13 cellular contexts compared by ENCODE assay signal in genomic region chr5:93587919-93588585, GRCh38. TPM values are rescaled to one million over a fixed set of nuclear protein-coding genes. Genes with fewer than 3 reads are reported as not detected.
A peak's percentile ranks its signal among the peaks of the same experiment; 100 is the strongest.
DNase-seq lines count a peak whose midpoint lies in the region; ATAC-seq, FAIRE-seq and TF ChIP-seq lines count a peak whose summit lies in the region.
"Had no signal": no experiment of that assay in that cellular context is flagged by ENCODE, and none has a peak within 500 bp of the region (broad histone marks: within the 10 kb centered on the region; RNA-seq: fewer than 3 reads in every experiment).

No MANE protein-coding gene starts in this region.

- WGBS in H1 (ENCODE audit: extremely low coverage in 1 of 2, insufficient coverage in 1 of 2, insufficient read length in 1 of 2, insufficient replicate concordance in 2 of 2, low coverage in 1 of 2, low lambda C conversion rate in 2 of 2, missing lambda C conversion rate in 1 of 2), 2 experiments, result 4% methylated on average over 53 of the region's 70 CpGs; no CpG with 5 or more reads in 1 of the 2 experiments

- intact Hi-C loops in naive thymus-derived CD4-positive, alpha-beta T cell (cut with micrococcal nuclease), result loop anchor here in 1 of 2 donors (2.0 kb wide), 1 partner anchor 15 kb away; no protein-coding TSS in a partner anchor

- 0 out of 2 replicates have a peak overlapping the region, but pooled peaks have one; percentile 40 for H4K8ac ChIP-seq in H1 (ENCODE audit: extremely low read depth, insufficient read depth, low read length)

- no peak for TF ChIP-seq EP300 in H1 (IDR thresholded peaks at IDR 0.05; ENCODE audit: borderline replicate concordance in 1 of 2, low read depth in 2 of 2, low read length in 2 of 2)

- H3K36me3 ChIP-seq in ACC112 (ENCODE audit: insufficient read depth, low read length), result peaks cover 13% of the 10 kb centered on the region; the same call in 1 of the 2 replicates
- peaks cover 0 to 7% (median 0%) of the 10 kb centered on the region in 4 experiments; a peak in 1 of 8 replicates for H3K36me3 ChIP-seq in H1 (ENCODE audit: control insufficient read depth in 2 of 4, insufficient read depth in 4 of 4, low read length in 3 of 4)
- H3K36me3 ChIP-seq in naive thymus-derived CD4-positive, alpha-beta T cell (ENCODE audit: control insufficient read depth in 2 of 3, insufficient read depth in 3 of 3, low read length in 3 of 3), result no peaks in the 10 kb centered on the region

- ATAC-seq in naive thymus-derived CD4-positive, alpha-beta T cell, result no peak
- ATAC-seq in HG02885 (IDR thresholded peaks at IDR 0.05; ENCODE audit: poor library complexity, unreplicated experiment) (no peak), GM21786 (IDR thresholded peaks at IDR 0.05; ENCODE audit: unreplicated experiment) (no peak), GM21529 (IDR thresholded peaks at IDR 0.05; ENCODE audit: unreplicated experiment) (no peak)

- peak overlapping the region; percentile 31 to 50 for H3K4me2 ChIP-seq in H1 (ENCODE audit: insufficient read depth in 1 of 2, low read depth in 2 of 2, low read length in 2 of 2)

- peak overlapping the region; percentile 85; the same call in 1 of the 2 replicates for H2BK12ac ChIP-seq in H1 (ENCODE audit: low read depth, low read length)

- H2AFZ ChIP-seq in ACC112 (ENCODE audit: low read length, unreplicated experiment) (peak overlapping the region; percentile 11), H1 (ENCODE audit: low read length) (no peak overlapping the region; the same call in 1 of the 2 replicates)

- TF ChIP-seq RAD21 in H1 (IDR thresholded peaks at IDR 0.05 in 1 of 2, conservative IDR thresholded peaks at IDR 0.05 in 1 of 2; ENCODE audit: low read depth in 2 of 2, low read length in 2 of 2), result no peak

- no peak for TF ChIP-seq POLR2A in H1 (IDR thresholded peaks at IDR 0.05; ENCODE audit: control extremely low read depth in 1 of 2, low read depth in 2 of 2, low read length in 2 of 2)

- peak overlapping the region; percentile 16 for H3K4ac ChIP-seq in H1 (replicated peaks; ENCODE audit: insufficient read length, low read depth, low read length)

- peaks cover 91% of the 10 kb centered on the region for H3K79me2 ChIP-seq in ACC112 (ENCODE audit: control insufficient read depth, insufficient read depth, low read length, unreplicated experiment)
- no peaks in the 10 kb centered on the region for H3K79me2 ChIP-seq in H1 (ENCODE audit: control insufficient read depth in 1 of 2, insufficient read depth in 2 of 2, low read length in 2 of 2)

- H3K18ac ChIP-seq in H1 (ENCODE audit: extremely low read depth, low read length), result peak overlapping the region; percentile 36; the same call in 1 of the 2 replicates

- H3K23me2 ChIP-seq in H1 (ENCODE audit: low read depth, low read length), result no peaks in the 10 kb centered on the region; the same call in 1 of the 2 replicates

- H3K4me1 ChIP-seq in ACC112 (ENCODE audit: control insufficient read depth, insufficient read depth, low read length, unreplicated experiment) (peaks cover 34% of the 10 kb centered on the region), H1 (replicated peaks in 1 of 4; ENCODE audit: control insufficient read depth in 3 of 4, insufficient read depth in 4 of 4, low read length in 3 of 4) (peaks cover 0 to 19% (median 12%) of the 10 kb centered on the region in 4 experiments; a peak in 5 of 7 replicates)
- H3K4me1 ChIP-seq in naive thymus-derived CD4-positive, alpha-beta T cell (ENCODE audit: control insufficient read depth in 2 of 2, insufficient read depth in 2 of 2, low read length in 2 of 2), result peaks cover 5 to 9% of the 10 kb centered on the region in 2 donors

- H4K91ac ChIP-seq in H1 (replicated peaks; ENCODE audit: insufficient read length, low read length), result peak overlapping the region; percentile 23

- H3K27ac Mint-ChIP-seq in naive thymus-derived CD4-positive, alpha-beta T cell, result peak overlapping the region in 5 of 9 donors; percentile 14 to 80 (median 44)

- no peaks in the 10 kb centered on the region for H3K79me1 ChIP-seq in H1 (ENCODE audit: low read depth, low read length)

- H2BK15ac ChIP-seq in H1 (ENCODE audit: low read length), result peak overlapping the region; percentile 97; the same call in 1 of the 2 replicates

- H4K5ac ChIP-seq in H1 (ENCODE audit: insufficient read length, low read depth, low read length), result no peak overlapping the region

- no peaks in the 10 kb centered on the region for H3K9me3 ChIP-seq in H1 (ENCODE audit: insufficient read depth in 2 of 2, low read depth in 1 of 2, low read length in 1 of 2)
- peaks cover 0 to 4% (median 0%) of the 10 kb centered on the region in 3 experiments for H3K9me3 ChIP-seq in naive thymus-derived CD4-positive, alpha-beta T cell (ENCODE audit: control insufficient read depth in 2 of 3, low read length in 3 of 3)

- H2AK5ac ChIP-seq in H1 (ENCODE audit: low read depth, low read length), result no peak overlapping the region

- H3K27ac ChIP-seq in ACC112 (ENCODE audit: low read depth, low read length) (peak overlapping the region; percentile 31), H1 (ENCODE audit: low read depth, low read length) (no peak overlapping the region)
- no peak overlapping the region for H3K27ac ChIP-seq in naive thymus-derived CD4-positive, alpha-beta T cell (ENCODE audit: low read depth, low read length)
- H3K27ac ChIP-seq: epithelial cell of prostate had no signal

- peaks cover 0 to 26% (median 7%) of the 10 kb centered on the region in 11 donors for H3K9me3 Mint-ChIP-seq in naive thymus-derived CD4-positive, alpha-beta T cell

- TF ChIP-seq CTCF in H1 (IDR thresholded peaks at IDR 0.05; ENCODE audit: control extremely low read depth in 1 of 3, insufficient read depth in 1 of 3, low read depth in 1 of 3, low read length in 3 of 3), result no peak

- no peak overlapping the region for H3K14ac ChIP-seq in H1 (ENCODE audit: insufficient read length)

- no peak overlapping the region for H2BK120ac ChIP-seq in H1 (replicated peaks; ENCODE audit: low read depth, low read length)

- H3K27me3 Mint-ChIP-seq in naive thymus-derived CD4-positive, alpha-beta T cell, result peaks cover 68 to 75% (median 74%) of the 10 kb centered on the region in 5 donors

- FAIRE-seq in H1 (lab: Jason Lieb, UNC), result no peak
- FAIRE-seq: H54 had no signal

- H3K4me1 Mint-ChIP-seq in naive thymus-derived CD4-positive, alpha-beta T cell, result peaks cover 6 to 26% (median 19%) of the 10 kb centered on the region in 7 donors

- no peaks in the 10 kb centered on the region for H3K27me3 ChIP-seq in ACC112 (ENCODE audit: insufficient read depth, low read length)
- peaks cover 83 to 99% (median 92%) of the 10 kb centered on the region in 4 experiments for H3K27me3 ChIP-seq in H1 (replicated peaks in 1 of 4; ENCODE audit: control insufficient read depth in 3 of 4, extremely low read depth in 1 of 4, insufficient read depth in 3 of 4, low read length in 3 of 4)
- peaks cover 27 to 32% of the 10 kb centered on the region in 2 donors for H3K27me3 ChIP-seq in naive thymus-derived CD4-positive, alpha-beta T cell (ENCODE audit: control insufficient read depth in 2 of 2, insufficient read depth in 2 of 2, low read length in 2 of 2)

- no peak overlapping the region for H3K23ac ChIP-seq in H1 (ENCODE audit: insufficient read length)

- peak overlapping the region in 6 of 10 donors; percentile 6 to 63 (median 56) for H3K4me3 Mint-ChIP-seq in naive thymus-derived CD4-positive, alpha-beta T cell

- peaks cover 0 to 12% (median 6%) of the 10 kb centered on the region in 5 donors for H3K36me3 Mint-ChIP-seq in naive thymus-derived CD4-positive, alpha-beta T cell

- POLR2A ChIA-PET in H1 (lab: Charles Lee; ENCODE audit: partially characterized antibody), result interaction anchor here (2.0 kb wide), 1 partner anchor 13 kb away, joined by 10 read pairs; no protein-coding TSS in a partner anchor
- POLR2A ChIA-PET in naive thymus-derived CD4-positive, alpha-beta T cell (lab: Charles Lee), result no interaction called here

- H2BK20ac ChIP-seq in H1 (ENCODE audit: low read length), result peak overlapping the region; percentile 13; the same call in 1 of the 2 replicates

- DNase-seq in NCI-H748 (lab: John Stamatoyannopoulos, UW; ENCODE audit: unreplicated experiment) (peak; percentile 77), H1 (ENCODE audit: low read depth in 1 of 2, low spot score in 2 of 2) (no peak), HT-29 (ENCODE audit: low spot score) (no peak)
- DNase-seq in naive thymus-derived CD4-positive, alpha-beta T cell, result no peak
- DNase-seq: CD8-positive, alpha-beta memory T cell; NCI-H2081 treated with DMSO at 0.1 percent for 48 hours; SHP77 had no signal

- CTCF ChIA-PET in H1 (lab: Charles Lee; ENCODE audit: partially characterized antibody), result interaction anchor here (1.3 to 3.8 kb wide), 8 partner anchors 9 to 31 kb away, joined by 4 to 32 read pairs (median 8); no protein-coding TSS in a partner anchor
- CTCF ChIA-PET in naive thymus-derived CD4-positive, alpha-beta T cell (lab: Charles Lee), result no interaction called here

- H3K4me3 ChIP-seq in ACC112 (ENCODE audit: low read depth, low read length), result peak overlapping the region; percentile 84
- H3K4me3 ChIP-seq in H1 (ENCODE audit: extremely low read depth in 1 of 4, insufficient read depth in 2 of 4, low read depth in 3 of 4, low read length in 4 of 4), result peak overlapping the region in 1 of 4 experiments; percentile 18; a peak in 1 of 8 replicates
- H3K4me3 ChIP-seq in naive thymus-derived CD4-positive, alpha-beta T cell (ENCODE audit: low read length), result no peak overlapping the region

- no peak overlapping the region for H3K9ac ChIP-seq in H1 (replicated peaks in 1 of 4; ENCODE audit: extremely low read depth in 1 of 4, low read depth in 3 of 4, low read length in 3 of 4)

- H3K56ac ChIP-seq in H1 (replicated peaks; ENCODE audit: insufficient read length, low read depth, low read length), result no peak overlapping the region

- peaks cover 11 to 32% of the 10 kb centered on the region in 2 experiments for H4K20me1 ChIP-seq in H1 (replicated peaks in 1 of 2; ENCODE audit: control insufficient read depth in 1 of 2, insufficient read depth in 2 of 2, low read length in 2 of 2)

- H2BK5ac ChIP-seq in H1 (ENCODE audit: low read depth, low read length), result no peak overlapping the region

RNA-seq across cellular contexts. Expression of gene NR2F1, which starts 5.0 kb away (rescaled TPM):
- total RNA-seq in H1 (2021; fragmentation: NEBNext Ultra II Directional; extraction: Animal tissue kit (Norgen Biotek cat#: 25700)), result not detected in 2 replicates
- 0.17 TPM in 1 of 2 replicates, not detected in the other for polyA plus RNA-seq in H1 (2011; rRNA removed)
- polyA plus RNA-seq in H1 (2011; cell fraction: cytosol; rRNA removed), result 0.27 TPM
- 0.20 TPM for polyA plus RNA-seq in H1 (2011; cell fraction: nucleus; rRNA removed)
- 0.17 to 0.59 TPM (median 0.49 TPM) in 4 replicates for polyA plus RNA-seq in H1 (2012, experiment 1 of 2)
- polyA plus RNA-seq in H1 (2012, experiment 2 of 2), result not detected
- 0.02 TPM for polyA plus RNA-seq in H1 (2013, experiment 1 of 2)
- polyA plus RNA-seq in H1 (2013, experiment 2 of 2), result not detected
- polyA minus RNA-seq in H1 (2011; rRNA and poly(A)+ RNA removed), result 0.13 TPM in 1 of 2 replicates, not detected in the other
- 2.1 TPM for polyA minus RNA-seq in H1 (2011; cell fraction: cytosol; rRNA and poly(A)+ RNA removed)
- polyA minus RNA-seq in H1 (2011; cell fraction: nucleus; rRNA and poly(A)+ RNA removed), result 0.90 TPM
- total RNA-seq in naive thymus-derived CD4-positive, alpha-beta T cell, result not detected
- polyA plus RNA-seq in naive thymus-derived CD4-positive, alpha-beta T cell, result not detected
- 19.7 and 24.5 TPM in 2 replicates for total RNA-seq in HT-29 (2014; rRNA removed; shearing (Covaris generic))
- total RNA-seq: CD8-positive, alpha-beta memory T cell had no signal
- polyA plus RNA-seq: CD8-positive, alpha-beta memory T cell had no signal

RNA-seq across cellular contexts. Expression of gene NR2F1-AS1, which starts 7.0 kb away (rescaled TPM):
- 1.6 and 2.1 TPM in 2 replicates for total RNA-seq in H1 (2021; fragmentation: NEBNext Ultra II Directional; extraction: Animal tissue kit (Norgen Biotek cat#: 25700))
- 1.1 and 5.6 TPM in 2 replicates for polyA plus RNA-seq in H1 (2011; rRNA removed)
- 2.2 TPM for polyA plus RNA-seq in H1 (2011; cell fraction: cytosol; rRNA removed)
- 0.88 TPM for polyA plus RNA-seq in H1 (2011; cell fraction: nucleus; rRNA removed)
- 1.8 to 4.0 TPM (median 2.9 TPM) in 4 replicates for polyA plus RNA-seq in H1 (2012, experiment 1 of 2)
- 1.4 TPM for polyA plus RNA-seq in H1 (2012, experiment 2 of 2)
- polyA plus RNA-seq in H1 (2013, experiment 1 of 2), result 4.1 TPM
- polyA plus RNA-seq in H1 (2013, experiment 2 of 2), result 3.5 TPM
- 0.69 and 1.7 TPM in 2 replicates for polyA minus RNA-seq in H1 (2011; rRNA and poly(A)+ RNA removed)
- not detected for polyA minus RNA-seq in H1 (2011; cell fraction: cytosol; rRNA and poly(A)+ RNA removed)
- polyA minus RNA-seq in H1 (2011; cell fraction: nucleus; rRNA and poly(A)+ RNA removed), result 3.4 TPM
- not detected for total RNA-seq in naive thymus-derived CD4-positive, alpha-beta T cell
- polyA plus RNA-seq in naive thymus-derived CD4-positive, alpha-beta T cell, result not detected
- 2.8 and 4.1 TPM in 2 replicates for total RNA-seq in HT-29 (2014; rRNA removed; shearing (Covaris generic))
- total RNA-seq: CD8-positive, alpha-beta memory T cell had no signal
- polyA plus RNA-seq: CD8-positive, alpha-beta memory T cell had no signal

Comparison
In these comparisons a context has a peak if more than half of its experiments do, and no peak if none do; other contexts are left out.
1. RNA of gene NR2F1, which starts 5.0 kb away (total RNA-seq): 19.7 to 24.5 TPM in HT-29; not detected in H1 and not detected in naive thymus-derived CD4-positive, alpha-beta T cell; every median in the first group is over 10 times any median in the second.